13 cellular contexts compared by ENCODE assay signal in the genomic region with DNA sequence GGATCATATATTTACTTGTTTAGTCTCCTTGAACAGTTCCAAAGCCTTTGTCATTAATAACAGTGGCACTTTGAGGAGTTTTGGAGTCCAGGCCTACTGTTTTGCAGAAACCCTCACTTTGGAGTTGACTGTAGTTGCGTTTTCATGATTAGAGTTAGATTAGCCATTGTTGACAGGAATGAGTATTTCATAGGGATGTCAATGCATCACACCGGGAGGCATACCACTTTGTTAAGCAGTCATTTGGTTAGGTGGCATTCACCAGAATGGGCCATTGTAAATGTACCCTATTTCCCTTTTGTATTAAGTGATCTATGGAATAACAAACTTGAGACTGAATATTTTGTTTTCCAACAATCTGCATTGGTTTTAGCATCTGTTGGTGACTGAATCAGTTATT. TPM values are rescaled to one million over a fixed set of nuclear protein-coding genes. Genes with fewer than 3 reads are reported as not detected.
DNase-seq lines count a peak whose midpoint lies in the region; ATAC-seq and TF ChIP-seq lines count a peak whose summit lies in the region.
"Had no signal": no experiment of that assay in that cellular context is flagged by ENCODE, and none has a peak within 500 bp of the region (broad histone marks: within the 10 kb centered on the region; RNA-seq: fewer than 3 reads in every experiment).

No MANE protein-coding gene starts in this region.

- peaks cover 49% of the 10 kb centered on the region for H3K4me1 ChIP-seq in cardiac muscle cell (ENCODE audit: low read depth)
- peaks cover 6% of the 10 kb centered on the region for H3K4me1 ChIP-seq in right cardiac atrium (ENCODE audit: control insufficient read depth, insufficient read depth, low read length)
- no peaks in the 10 kb centered on the region for H3K4me1 ChIP-seq in HAP-1

- no peak for ATAC-seq in right cardiac atrium
- no peak for ATAC-seq in effector memory CD8-positive, alpha-beta T cell (replicated peaks)
- ATAC-seq in GM21737 (IDR thresholded peaks at IDR 0.05; ENCODE audit: unreplicated experiment): no peak
- ATAC-seq in SK-N-SH treated with all-trans-retinoic acid at 6 μM for 48 hours: no peak
- ATAC-seq: HCT116 had no signal

- H3K27me3 ChIP-seq in cardiac muscle cell (no peaks in the 10 kb centered on the region), right cardiac atrium (ENCODE audit: control insufficient read depth, insufficient read depth) (no peaks in the 10 kb centered on the region), HAP-1 (ENCODE audit: low read depth) (no peaks in the 10 kb centered on the region)
- H3K27me3 ChIP-seq: SJSA1 had no signal

- in situ Hi-C loops in HAP-1 (cut with MboI; ENCODE audit: low sequenced_read_pairs): no loop called here

- 94% methylated on average over 2 of the region's 2 CpGs for WGBS in right cardiac atrium

- H3K36me3 ChIP-seq in cardiac muscle cell (no peaks in the 10 kb centered on the region), HAP-1 (replicated peaks) (peaks cover 7% of the 10 kb centered on the region; the same call in 1 of the 2 replicates)

- H3K36me3 Mint-ChIP-seq in effector memory CD8-positive, alpha-beta T cell (ENCODE audit: insufficient read depth): peaks cover 7% of the 10 kb centered on the region

- DNase-seq in cardiac muscle cell (ENCODE audit: low read depth in 1 of 2, low spot score in 1 of 2) (no peak), right cardiac atrium (no peak), NCI-H146 treated with DMSO at 0.1 percent for 48 hours (lab: John Stamatoyannopoulos, UW; ENCODE audit: unreplicated experiment) (peak; percentile 1), HAP-1 (ENCODE audit: low spot score in 2 of 2) (no peak)
- DNase-seq in effector memory CD8-positive, alpha-beta T cell: no peak
- DNase-seq: COR-L47, GF-D8, NCI-H2029 treated with DMSO at 0.1 percent for 48 hours, NCI-H510A treated with DMSO at 0.1 percent for 48 hours had no signal

- peaks cover 34 to 47% of the 10 kb centered on the region in 2 donors for H3K4me1 Mint-ChIP-seq in effector memory CD8-positive, alpha-beta T cell (ENCODE audit: low read depth in 2 of 2)

- H3K9me3 Mint-ChIP-seq in effector memory CD8-positive, alpha-beta T cell: no peaks in the 10 kb centered on the region

- H3K27me3 Mint-ChIP-seq in effector memory CD8-positive, alpha-beta T cell: no peaks in the 10 kb centered on the region

- H3K27ac Mint-ChIP-seq in effector memory CD8-positive, alpha-beta T cell: peak overlapping the region; percentile 6 to 21

- H3K27ac ChIP-seq in cardiac muscle cell: peak overlapping the region; percentile 2
- H3K27ac ChIP-seq in right cardiac atrium (ENCODE audit: low read length): no peak overlapping the region
- H3K27ac ChIP-seq: SJSA1 had no signal

- intact Hi-C loops in right cardiac atrium (cut with DNase I): no loop called here

- H3K4me3 Mint-ChIP-seq in effector memory CD8-positive, alpha-beta T cell: no peak overlapping the region

- no peak for TF ChIP-seq CTCF in cardiac muscle cell (IDR thresholded peaks at IDR 0.05; ENCODE audit: low read depth, low read length)

- no peak overlapping the region for H3K4me3 ChIP-seq in cardiac muscle cell
- H3K4me3 ChIP-seq in right cardiac atrium (ENCODE audit: low read length): no peak overlapping the region
- no peak overlapping the region for H3K4me3 ChIP-seq in HAP-1
- H3K4me3 ChIP-seq: SJSA1 had no signal

- H3K9me3 ChIP-seq in cardiac muscle cell (ENCODE audit: low read depth): no peaks in the 10 kb centered on the region
- H3K9me3 ChIP-seq in right cardiac atrium (ENCODE audit: control insufficient read depth, low read length): no peaks in the 10 kb centered on the region
- H3K9me3 ChIP-seq in HAP-1: no peaks in the 10 kb centered on the region
- H3K9me3 ChIP-seq: SJSA1 had no signal

TF ChIP-seq in SK-N-SH treated with all-trans-retinoic acid at 6 μM for 48 hours, 23 proteins besides CTCF, POLR2A, EP300 and RAD21:
- no peak for TF ChIP-seq ZNF8 (CRISPR knock-in tag; IDR thresholded peaks at IDR 0.05)
- TF ChIP-seq, protein P1, sequence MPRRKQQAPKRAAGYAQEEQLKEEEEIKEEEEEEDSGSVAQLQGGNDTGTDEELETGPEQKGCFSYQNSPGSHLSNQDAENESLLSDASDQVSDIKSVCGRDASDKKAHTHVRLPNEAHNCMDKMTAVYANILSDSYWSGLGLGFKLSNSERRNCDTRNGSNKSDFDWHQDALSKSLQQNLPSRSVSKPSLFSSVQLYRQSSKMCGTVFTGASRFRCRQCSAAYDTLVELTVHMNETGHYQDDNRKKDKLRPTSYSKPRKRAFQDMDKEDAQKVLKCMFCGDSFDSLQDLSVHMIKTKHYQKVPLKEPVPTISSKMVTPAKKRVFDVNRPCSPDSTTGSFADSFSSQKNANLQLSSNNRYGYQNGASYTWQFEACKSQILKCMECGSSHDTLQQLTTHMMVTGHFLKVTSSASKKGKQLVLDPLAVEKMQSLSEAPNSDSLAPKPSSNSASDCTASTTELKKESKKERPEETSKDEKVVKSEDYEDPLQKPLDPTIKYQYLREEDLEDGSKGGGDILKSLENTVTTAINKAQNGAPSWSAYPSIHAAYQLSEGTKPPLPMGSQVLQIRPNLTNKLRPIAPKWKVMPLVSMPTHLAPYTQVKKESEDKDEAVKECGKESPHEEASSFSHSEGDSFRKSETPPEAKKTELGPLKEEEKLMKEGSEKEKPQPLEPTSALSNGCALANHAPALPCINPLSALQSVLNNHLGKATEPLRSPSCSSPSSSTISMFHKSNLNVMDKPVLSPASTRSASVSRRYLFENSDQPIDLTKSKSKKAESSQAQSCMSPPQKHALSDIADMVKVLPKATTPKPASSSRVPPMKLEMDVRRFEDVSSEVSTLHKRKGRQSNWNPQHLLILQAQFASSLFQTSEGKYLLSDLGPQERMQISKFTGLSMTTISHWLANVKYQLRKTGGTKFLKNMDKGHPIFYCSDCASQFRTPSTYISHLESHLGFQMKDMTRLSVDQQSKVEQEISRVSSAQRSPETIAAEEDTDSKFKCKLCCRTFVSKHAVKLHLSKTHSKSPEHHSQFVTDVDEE (CRISPR knock-in tag; IDR thresholded peaks at IDR 0.05): no peak
- TF ChIP-seq, protein P2, sequence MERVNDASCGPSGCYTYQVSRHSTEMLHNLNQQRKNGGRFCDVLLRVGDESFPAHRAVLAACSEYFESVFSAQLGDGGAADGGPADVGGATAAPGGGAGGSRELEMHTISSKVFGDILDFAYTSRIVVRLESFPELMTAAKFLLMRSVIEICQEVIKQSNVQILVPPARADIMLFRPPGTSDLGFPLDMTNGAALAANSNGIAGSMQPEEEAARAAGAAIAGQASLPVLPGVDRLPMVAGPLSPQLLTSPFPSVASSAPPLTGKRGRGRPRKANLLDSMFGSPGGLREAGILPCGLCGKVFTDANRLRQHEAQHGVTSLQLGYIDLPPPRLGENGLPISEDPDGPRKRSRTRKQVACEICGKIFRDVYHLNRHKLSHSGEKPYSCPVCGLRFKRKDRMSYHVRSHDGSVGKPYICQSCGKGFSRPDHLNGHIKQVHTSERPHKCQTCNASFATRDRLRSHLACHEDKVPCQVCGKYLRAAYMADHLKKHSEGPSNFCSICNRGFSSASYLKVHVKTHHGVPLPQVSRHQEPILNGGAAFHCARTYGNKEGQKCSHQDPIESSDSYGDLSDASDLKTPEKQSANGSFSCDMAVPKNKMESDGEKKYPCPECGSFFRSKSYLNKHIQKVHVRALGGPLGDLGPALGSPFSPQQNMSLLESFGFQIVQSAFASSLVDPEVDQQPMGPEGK (CRISPR knock-in tag; IDR thresholded peaks at IDR 0.05; ENCODE audit: borderline replicate concordance): no peak
- no peak for TF ChIP-seq ZC3H10 (CRISPR knock-in tag; IDR thresholded peaks at IDR 0.05)
- TF ChIP-seq BACH2 (CRISPR knock-in tag; IDR thresholded peaks at IDR 0.05; ENCODE audit: borderline replicate concordance): no peak

RNA-seq across cellular contexts. Expression of a gene that starts 11.8 kb away (rescaled TPM):
- total RNA-seq in cardiac muscle cell: 83.7 and 83.8 TPM in 2 replicates
- polyA plus RNA-seq in cardiac muscle cell: 314 and 335 TPM in 2 replicates
- 10 to 100 TPM; 67.6 to 78.1 (median 73.1) TPM for total RNA-seq in right cardiac atrium
- 95.3 TPM for polyA plus RNA-seq in right cardiac atrium

RNA-seq across cellular contexts. Expression of a gene that starts 11.8 kb away (rescaled TPM):
- 11.5 and 17.0 TPM in 2 replicates for total RNA-seq in cardiac muscle cell
- polyA plus RNA-seq in cardiac muscle cell: 3.0 and 4.1 TPM in 2 replicates
- total RNA-seq in right cardiac atrium: 10 to 100 TPM in 1 of 4 donors, 1 to 10 TPM in 3; 4.1 to 11.7 (median 6.7) TPM
- 2.2 TPM for polyA plus RNA-seq in right cardiac atrium
